24 cellular contexts compared by ENCODE assay signal in genomic region chr1:186739515-186739914, GRCh38. TPM values are rescaled to one million over a fixed set of nuclear protein-coding genes. Genes with fewer than 3 reads are reported as not detected.
"Had no signal": no experiment of that assay in that cellular context is flagged by ENCODE, and none has a peak within 500 bp of the region (broad histone marks: within the 10 kb centered on the region; RNA-seq: fewer than 3 reads in every experiment).

No MANE protein-coding gene starts in this region.

- H3K36me3 ChIP-seq: lower lobe of right lung, transverse colon, uterus, WERI-Rb-1 had no signal

- H3K4me1 Mint-ChIP-seq: neural crest cell had no signal

- H3K27ac ChIP-seq: body of pancreas, lower lobe of right lung, transverse colon, uterus, WERI-Rb-1 had no signal

- H3K27me3 ChIP-seq: body of pancreas, transverse colon, uterus had no signal

- H3K27me3 Mint-ChIP-seq: dendritic cell treated with granulocyte-macrophage colony-stimulating factor and Interleukin-4, amounts not matched to agents 40 ng/mL and 50 ng/mL, for 4 days; stimulated activated naive B cell treated with anti-CD40 and anti-IgM and Interleukin-4, amounts not matched to agents 10 μg/mL and 1 μg/mL and 100 μg/mL, for 72 hours had no signal

- H3K4me3 ChIP-seq: body of pancreas, lower lobe of right lung, transverse colon, uterus had no signal

- H3K36me3 Mint-ChIP-seq: activated naive CD4-positive, alpha-beta T cell treated with anti-CD3 and anti-CD28 coated beads, Interleukin-2, amount 50 U/mL, for 24 hours; naive thymus-derived CD4-positive, alpha-beta T cell; stimulated activated naive B cell treated with anti-CD40 and anti-IgM and Interleukin-4, amounts not matched to agents 10 μg/mL and 1 μg/mL and 100 μg/mL, for 72 hours had no signal

- H3K4me1 ChIP-seq: body of pancreas, lower lobe of right lung, transverse colon, uterus had no signal

- FAIRE-seq: endometrium, small intestine, TTC549 had no signal

- H3K9me3 ChIP-seq: body of pancreas, lower lobe of right lung, transverse colon, uterus had no signal

- ATAC-seq: body of pancreas, left lobe of liver, sciatic nerve had no signal

- H3K4me3 Mint-ChIP-seq: activated CD8-positive, alpha-beta T cell treated with anti-CD3 and anti-CD28 coated beads, Interleukin-2, amount 10 ng/mL, durations not matched to agents 7 days and 5 days; activated naive CD4-positive, alpha-beta T cell treated with anti-CD3 and anti-CD28 coated beads, Interleukin-2, amount 50 U/mL, for 24 hours; dendritic cell treated with granulocyte-macrophage colony-stimulating factor and Interleukin-4, amounts not matched to agents 40 ng/mL and 50 ng/mL, for 4 days; neural crest cell; stimulated activated naive B cell treated with anti-CD40 and anti-IgM and Interleukin-4, amounts not matched to agents 10 μg/mL and 1 μg/mL and 100 μg/mL, for 72 hours had no signal

- H3K9me3 Mint-ChIP-seq: activated naive CD4-positive, alpha-beta T cell treated with anti-CD3 and anti-CD28 coated beads, Interleukin-2, amount 50 U/mL, for 24 hours; dendritic cell treated with granulocyte-macrophage colony-stimulating factor and Interleukin-4, amounts not matched to agents 40 ng/mL and 50 ng/mL, for 4 days; naive thymus-derived CD4-positive, alpha-beta T cell; neural crest cell had no signal

- H3K27ac Mint-ChIP-seq: activated CD8-positive, alpha-beta T cell treated with anti-CD3 and anti-CD28 coated beads, Interleukin-2, amount 10 ng/mL, durations not matched to agents 7 days and 5 days; activated naive CD4-positive, alpha-beta T cell treated with anti-CD3 and anti-CD28 coated beads, Interleukin-2, amount 50 U/mL, for 24 hours; stimulated activated naive B cell treated with anti-CD40 and anti-IgM and Interleukin-4, amounts not matched to agents 10 μg/mL and 1 μg/mL and 100 μg/mL, for 72 hours had no signal

- DNase-seq: activated CD4-positive, alpha-beta T cell treated with anti-CD3 and anti-CD28 coated beads for 1 hour; activated CD4-positive, alpha-beta T cell treated with anti-CD3 and anti-CD28 coated beads, Interleukin-2, amount 50 U/mL, for 1 hour; activated CD8-positive, alpha-beta T cell treated with anti-CD3 and anti-CD28 coated beads, Interleukin-2, amount 10 ng/mL, durations not matched to agents 7 days and 5 days; activated gamma-delta T cell treated with Interleukin-2 at 50 U/mL for 16 hours; anterior cingulate cortex; body of pancreas; caudate nucleus; effector CD4-positive, alpha-beta T cell; foreskin melanocyte; lower lobe of right lung; naive thymus-derived CD4-positive, alpha-beta T cell; stimulated activated CD4-positive, alpha-beta T cell treated with anti-CD3 and anti-CD28 coated beads, Interleukin-2, amount 100 ng/mL, for 24 hours; transverse colon; uterus; WERI-Rb-1 had no signal

RNA-seq across cellular contexts. Expression of gene PTGS2, which starts 59.3 kb away (rescaled TPM):
- total RNA-seq: activated CD8-positive, alpha-beta T cell treated with anti-CD3 and anti-CD28 coated beads, Interleukin-2, amount 10 ng/mL, durations not matched to agents 7 days and 5 days; neural crest cell had no signal
- polyA plus RNA-seq: naive thymus-derived CD4-positive, alpha-beta T cell had no signal
